ENCODE assay signal across 8 cellular contexts in the genomic region with DNA sequence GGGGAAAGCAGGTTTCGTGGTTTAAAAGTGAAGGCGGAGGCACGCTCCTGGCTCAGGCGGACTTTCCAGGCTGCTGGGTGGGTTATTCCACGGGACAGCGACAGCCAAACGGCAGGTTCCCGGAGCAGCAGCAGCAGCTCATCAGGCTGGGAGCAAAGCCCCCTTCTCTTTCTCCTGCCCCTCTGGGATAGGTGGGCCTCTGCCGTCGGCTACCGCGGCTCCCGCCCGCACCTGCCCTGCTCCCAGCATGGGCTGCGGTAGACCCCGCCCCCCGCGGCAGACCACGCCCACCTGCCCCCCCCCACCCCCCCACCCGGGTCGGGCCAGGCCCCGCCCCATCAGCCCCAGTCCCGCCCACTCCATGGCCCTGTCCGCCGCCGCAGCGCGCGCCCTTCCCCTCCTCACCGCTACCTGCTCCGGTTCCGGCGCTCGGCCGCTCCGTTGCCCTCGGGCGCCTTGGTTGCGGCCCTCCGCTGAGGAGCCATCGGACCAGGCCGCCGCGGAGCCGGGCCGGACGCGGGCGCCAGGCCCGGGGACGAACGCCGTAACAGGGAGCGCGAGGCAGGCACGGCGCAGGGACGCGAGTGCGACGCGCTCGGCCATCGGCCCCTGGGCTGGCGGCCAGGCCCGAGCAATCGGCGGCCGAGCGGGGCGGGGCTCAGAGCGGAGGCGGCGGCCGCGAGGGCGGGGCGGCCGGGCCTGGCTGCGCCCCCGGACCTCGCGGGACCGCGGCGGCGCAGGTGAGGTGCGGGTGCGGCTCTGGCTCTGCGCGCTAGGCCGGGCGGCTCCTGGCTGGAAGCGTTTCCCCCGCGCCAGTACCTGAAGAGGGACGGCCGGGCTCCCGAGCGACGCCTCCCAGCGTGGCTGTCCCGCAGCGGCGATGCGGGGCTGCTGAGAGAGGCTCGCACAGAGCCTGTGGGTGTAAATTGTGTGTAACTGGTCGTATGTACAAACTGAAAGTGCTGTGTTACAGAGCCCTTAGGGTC. TPM values are rescaled to one million over a fixed set of nuclear protein-coding genes. Genes with fewer than 3 reads are reported as not detected.
DNase-seq lines count a peak whose midpoint lies in the region; ATAC-seq and TF ChIP-seq lines count a peak whose summit lies in the region.

A gene (plus strand): TSS at position 347 of the 986 bp plus-strand sequence. CDS start 1,453 bp downstream, outside the sequence.
A gene with protein sequence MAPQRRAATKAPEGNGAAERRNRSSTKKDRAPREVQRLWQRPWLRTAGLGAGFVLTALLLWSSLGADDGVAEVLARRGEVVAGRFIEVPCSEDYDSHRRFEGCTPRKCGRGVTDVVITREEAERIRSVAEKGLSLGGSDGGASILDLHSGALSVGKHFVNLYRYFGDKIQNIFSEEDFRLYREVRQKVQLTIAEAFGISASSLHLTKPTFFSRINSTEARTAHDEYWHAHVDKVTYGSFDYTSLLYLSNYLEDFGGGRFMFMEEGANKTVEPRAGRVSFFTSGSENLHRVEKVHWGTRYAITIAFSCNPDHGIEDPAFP (minus strand): TSS at position 586 of the 986 bp plus-strand sequence. CDS start 101 bp downstream, at position 485.

- peak within 1 kb of the TSS; percentile 81 for H3K4me3 Mint-ChIP-seq in activated naive CD8-positive, alpha-beta T cell treated with anti-CD3 and anti-CD28 coated beads, Interleukin-2, amount 50 U/mL, for 24 hours

- H3K9me3 Mint-ChIP-seq in activated naive CD8-positive, alpha-beta T cell treated with anti-CD3 and anti-CD28 coated beads, Interleukin-2, amount 50 U/mL, for 24 hours = no peaks in the 10 kb centered on the region

- H3K9me3 ChIP-seq in transverse colon = no peaks in the 10 kb centered on the region

- intact Hi-C loops in cardiac septum (cut with DNase I) (no loop called here), posterior cingulate gyrus (cut with DNase I) (loop anchor here (10.0 kb wide), 1 partner anchor 173 kb away; no protein-coding TSS in a partner anchor), transverse colon (cut with DNase I; ENCODE audit: low total_unique reads) (no loop called here)

- WGBS in transverse colon (ENCODE audit: low coverage in 1 of 2), 2 donors = 2% methylated on average over 35 of the region's 108 CpGs; no CpG with 5 or more reads in 1 of the 2 donors

- H3K36me3 ChIP-seq in transverse colon = no peaks in the 10 kb centered on the region

- H3K27me3 ChIP-seq in transverse colon = no peaks in the 10 kb centered on the region

- H3K4me3 ChIP-seq in GM12875 (ENCODE audit: low read depth, low read length) (peak within 1 kb of the TSS; percentile 84), transverse colon (peak within 1 kb of the TSS; percentile 74 to 80 (median 75))

- in situ Hi-C loops in transverse colon (cut with MboI; ENCODE audit: low pct_ligation_motif_present in 1 of 4, low pct_unique_long_range_greater_than_20kb in 1 of 4, low sequenced_read_pairs in 3 of 4) = loop anchor here in 2 of 4 donors (5.0 to 10.0 kb wide), 2 partner anchors 63 to 66 kb away; a partner anchor contains a TSS

- TF ChIP-seq CTCF in GM12875 (IDR thresholded peaks at IDR 0.05; ENCODE audit: borderline replicate concordance, insufficient read depth, low read depth, low read length) = no peak
- TF ChIP-seq CTCF in transverse colon (IDR thresholded peaks at IDR 0.05) = peak in 2 of 5 experiments; percentile 1 to 22

- peak; percentile 55 for TF ChIP-seq POLR2A in transverse colon (IDR thresholded peaks at IDR 0.05)

- H3K27ac ChIP-seq in transverse colon = peak within 1 kb of the TSS; percentile 87 to 97 (median 92)

- peak; percentile 93 for ATAC-seq in HG02642 (IDR thresholded peaks at IDR 0.05; ENCODE audit: poor library complexity, unreplicated experiment)
- peak; percentile 91 for ATAC-seq in activated naive CD8-positive, alpha-beta T cell treated with anti-CD3 and anti-CD28 coated beads, Interleukin-2, amount 50 U/mL, for 24 hours

- peaks cover 18% of the 10 kb centered on the region for H3K36me3 Mint-ChIP-seq in activated naive CD8-positive, alpha-beta T cell treated with anti-CD3 and anti-CD28 coated beads, Interleukin-2, amount 50 U/mL, for 24 hours (ENCODE audit: low read depth)

- no peak for TF ChIP-seq EP300 in transverse colon (IDR thresholded peaks at IDR 0.05; ENCODE audit: low read depth)

- DNase-seq in NCI-H1105 (lab: John Stamatoyannopoulos, UW) (peak; percentile 82), T follicular helper cell (ENCODE audit: low read depth) (peak; percentile 79), cardiac septum (ENCODE audit: low spot score) (peak; percentile 90), posterior cingulate gyrus (peak; percentile 59 to 97 (median 74)), transverse colon (peak; percentile 90)
- peak; percentile 83 for DNase-seq in activated naive CD8-positive, alpha-beta T cell treated with anti-CD3 and anti-CD28 coated beads, Interleukin-2, amount 50 U/mL, for 24 hours

- H3K27ac Mint-ChIP-seq in activated naive CD8-positive, alpha-beta T cell treated with anti-CD3 and anti-CD28 coated beads, Interleukin-2, amount 50 U/mL, for 24 hours = peak within 1 kb of the TSS; percentile 25

- H3K4me1 ChIP-seq in transverse colon = peaks cover 4 to 26% (median 20%) of the 10 kb centered on the region in 4 donors

- H3K27me3 Mint-ChIP-seq in activated naive CD8-positive, alpha-beta T cell treated with anti-CD3 and anti-CD28 coated beads, Interleukin-2, amount 50 U/mL, for 24 hours = no peaks in the 10 kb centered on the region

- H3K4me1 Mint-ChIP-seq in activated naive CD8-positive, alpha-beta T cell treated with anti-CD3 and anti-CD28 coated beads, Interleukin-2, amount 50 U/mL, for 24 hours = peaks cover 27% of the 10 kb centered on the region

RNA-seq across cellular contexts. Expression of the first gene that starts in this region (rescaled TPM):
- 14.3 TPM for total RNA-seq in cardiac septum
- 100 to 1,000 TPM in 2 of 4 donors, 10 to 100 TPM in 2; 45.5 to 258 (median 102) TPM for total RNA-seq in transverse colon

RNA-seq across cellular contexts. Expression of the second gene that starts in this region (rescaled TPM):
- total RNA-seq in cardiac septum (31.3 TPM), transverse colon (10 to 100 TPM in 3 of 4 donors, 1 to 10 TPM in 1; 7.9 to 27.5 (median 25.9) TPM)

Comparison
In these comparisons a context has a peak if more than half of its experiments do, and no peak if none do; other contexts are left out.
1. Peak in every context shown above with its lines: DNase-seq, ATAC-seq, H3K4me3 ChIP-seq and H3K27ac ChIP-seq.